In genomic region chr11:92302766-92303165, GRCh38 we compare ENCODE assay signal across 12 cellular contexts.
"Had no signal": no experiment of that assay in that cellular context is flagged by ENCODE, and none has a peak within 500 bp of the region (broad histone marks: within the 10 kb centered on the region; RNA-seq: fewer than 3 reads in every experiment).

No MANE protein-coding gene starts in this region.

- ATAC-seq: activated T-helper 17 cell treated with anti-CD3 and anti-CD28 coated beads, Interleukin-2, amount 50 U/mL, for 72 hours; heart right ventricle; pancreas had no signal

- H3K4me1 ChIP-seq: breast epithelium, heart right ventricle, left ventricle myocardium inferior had no signal

- H3K4me3 ChIP-seq: breast epithelium, dorsolateral prefrontal cortex, esophagus squamous epithelium, heart right ventricle, left ventricle myocardium inferior, neural progenitor cell, pancreas, skin epidermis had no signal

- H3K9me3 ChIP-seq: breast epithelium, esophagus squamous epithelium, heart right ventricle, left ventricle myocardium inferior, pancreas had no signal

- DNase-seq: activated CD4-positive, alpha-beta T cell treated with anti-CD3 and anti-CD28 coated beads for 48 hours; activated naive CD4-positive, alpha-beta T cell treated with anti-CD3 and anti-CD28 coated beads, Interleukin-2, amount 10 ng/mL, durations not matched to agents 7 days and 5 days; dorsolateral prefrontal cortex; esophagus squamous epithelium; heart right ventricle; left ventricle myocardium inferior; pancreas; T-helper 1 cell had no signal

- H3K36me3 ChIP-seq: breast epithelium, esophagus squamous epithelium, heart right ventricle, left ventricle myocardium inferior, neural progenitor cell, pancreas had no signal
